In the genomic region with DNA sequence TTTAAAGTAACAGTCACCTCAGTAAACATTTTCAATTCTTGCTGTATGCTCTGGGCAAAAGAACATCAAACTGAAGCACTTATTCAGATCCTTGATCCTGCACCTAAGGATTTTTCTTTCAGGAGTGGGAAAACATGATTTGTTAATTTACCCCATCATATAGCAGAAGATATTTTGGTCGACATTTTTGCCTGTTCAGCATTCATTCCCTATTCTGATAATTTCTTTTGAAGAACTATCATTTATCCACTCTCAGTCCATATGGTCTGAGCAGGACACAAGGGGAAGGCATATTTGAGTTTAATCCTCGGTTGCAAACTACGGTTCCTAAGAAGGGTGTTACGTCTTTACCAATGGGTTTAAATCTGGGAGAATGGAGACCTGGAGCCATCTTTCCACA, we compare ENCODE assay signal across 1 cellular context.
TF ChIP-seq lines count a peak whose summit lies in the region.

No MANE protein-coding gene starts in this region.

TF ChIP-seq in H1, 55 proteins besides CTCF, POLR2A, EP300 and RAD21:
- TF ChIP-seq CREB1 (IDR thresholded peaks at IDR 0.05), result no peak
- no peak for TF ChIP-seq SIRT6 (IDR thresholded peaks at IDR 0.05; ENCODE audit: low read length)
- no peak for TF ChIP-seq BCL11A (IDR thresholded peaks at IDR 0.05; ENCODE audit: low read depth in 2 of 2, low read length in 2 of 2)
- TF ChIP-seq, protein P1, sequence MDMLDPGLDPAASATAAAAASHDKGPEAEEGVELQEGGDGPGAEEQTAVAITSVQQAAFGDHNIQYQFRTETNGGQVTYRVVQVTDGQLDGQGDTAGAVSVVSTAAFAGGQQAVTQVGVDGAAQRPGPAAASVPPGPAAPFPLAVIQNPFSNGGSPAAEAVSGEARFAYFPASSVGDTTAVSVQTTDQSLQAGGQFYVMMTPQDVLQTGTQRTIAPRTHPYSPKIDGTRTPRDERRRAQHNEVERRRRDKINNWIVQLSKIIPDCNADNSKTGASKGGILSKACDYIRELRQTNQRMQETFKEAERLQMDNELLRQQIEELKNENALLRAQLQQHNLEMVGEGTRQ (IDR thresholded peaks at IDR 0.05; ENCODE audit: low read length), result no peak
- TF ChIP-seq HDAC6 (IDR thresholded peaks at IDR 0.05; ENCODE audit: low read depth, low read length), result no peak
- TF ChIP-seq POLR2AphosphoS5 (IDR thresholded peaks at IDR 0.05; ENCODE audit: low read depth, low read length), result no peak
- no peak for TF ChIP-seq SP2 (IDR thresholded peaks at IDR 0.05; ENCODE audit: low read length)
- TF ChIP-seq TCF12 (IDR thresholded peaks at IDR 0.05; ENCODE audit: low read depth, low read length), result no peak
- TF ChIP-seq GABPA (IDR thresholded peaks at IDR 0.05; ENCODE audit: borderline replicate concordance, insufficient read depth, low read length), result no peak
